Comparison of ENCODE assay signal across 19 cellular contexts in genomic region chr2:102230410-102230909, GRCh38. TPM values are rescaled to one million over a fixed set of nuclear protein-coding genes. Genes with fewer than 3 reads are reported as not detected.
DNase-seq lines count a peak whose midpoint lies in the region; ATAC-seq, FAIRE-seq and TF ChIP-seq lines count a peak whose summit lies in the region.
"Had no signal": no experiment of that assay in that cellular context is flagged by ENCODE, and none has a peak within 500 bp of the region (broad histone marks: within the 10 kb centered on the region; RNA-seq: fewer than 3 reads in every experiment).

No MANE protein-coding gene starts in this region.

- H3K27me3 ChIP-seq in HepG2 (ENCODE audit: control insufficient read depth in 1 of 2, insufficient read depth in 2 of 2, low read length in 2 of 2) (peaks cover 0 to 2% of the 10 kb centered on the region in 2 experiments; a peak in 1 of 5 replicates), right lobe of liver (no peaks in the 10 kb centered on the region), esophagus squamous epithelium (no peaks in the 10 kb centered on the region), parathyroid adenoma (ENCODE audit: control insufficient read depth, insufficient read depth, low read length) (no peaks in the 10 kb centered on the region)
- H3K27me3 ChIP-seq: BE2C had no signal

- no peak for FAIRE-seq in HepG2 (lab: Jason Lieb, UNC)
- FAIRE-seq: A204.1, GM12878, GM18507 had no signal

- intact Hi-C loops in HepG2 (cut with micrococcal nuclease; ENCODE audit: unreplicated experiment) (no loop called here), right lobe of liver (cut with DNase I) (loop anchor here in 1 of 2 donors (10.0 kb wide), 1 partner anchor 46 kb away; the partner anchor contains the start of gene IL1RL2), esophagus squamous epithelium (cut with DNase I) (no loop called here), sciatic nerve (cut with DNase I) (no loop called here)

- ATAC-seq in HepG2 (no peak), right lobe of liver (no peak), sciatic nerve (no peak)
- ATAC-seq: GM12878 had no signal

- DNase-seq in HepG2 (ENCODE audit: low spot score): no peak
- no peak for DNase-seq in right lobe of liver
- DNase-seq in esophagus squamous epithelium (lab: John Stamatoyannopoulos, UW): no peak
- DNase-seq in sciatic nerve (ENCODE audit: low spot score): no peak
- DNase-seq in RPMI8226: no peak
- no peak for DNase-seq in central memory CD4-positive, alpha-beta T cell
- DNase-seq: BE2C; CD4-positive, alpha-beta memory T cell; DMS79; HCEC 1CT; HFFc6 had no signal

- no peaks in the 10 kb centered on the region for H3K9me3 ChIP-seq in HepG2 (ENCODE audit: low read length)
- H3K9me3 ChIP-seq in right lobe of liver: no peaks in the 10 kb centered on the region
- H3K9me3 ChIP-seq in esophagus squamous epithelium: no peaks in the 10 kb centered on the region
- no peaks in the 10 kb centered on the region for H3K9me3 ChIP-seq in parathyroid adenoma (ENCODE audit: control insufficient read depth, low read length)
- H3K9me3 ChIP-seq: BE2C had no signal

- no peak for TF ChIP-seq RAD21 in HepG2 (CRISPR knock-in tag; IDR thresholded peaks at IDR 0.05)

- POLR2A ChIA-PET in HepG2 (lab: Yijun Ruan, JAX): interaction anchor here (1.5 kb wide), 1 partner anchor 10 kb away, joined by 3 read pairs; no protein-coding TSS in a partner anchor

- H3K4me1 ChIP-seq in HepG2 (ENCODE audit: insufficient read depth, low read length) (peaks cover 61% of the 10 kb centered on the region), right lobe of liver (peaks cover 0 to 19% (median 4%) of the 10 kb centered on the region in 4 donors), esophagus squamous epithelium (peaks cover 22 to 54% (median 28%) of the 10 kb centered on the region in 3 donors), parathyroid adenoma (peaks cover 50% of the 10 kb centered on the region)

- no peaks in the 10 kb centered on the region for H4K20me1 ChIP-seq in HepG2 (ENCODE audit: insufficient read depth, low read length)

- H3K79me2 ChIP-seq in HepG2 (ENCODE audit: insufficient read depth, low read length) (no peaks in the 10 kb centered on the region), parathyroid adenoma (no peaks in the 10 kb centered on the region)

- no peak for TF ChIP-seq CTCF in HepG2 (CRISPR knock-in tag; IDR thresholded peaks at IDR 0.05)
- no peak for TF ChIP-seq CTCF in right lobe of liver (IDR thresholded peaks at IDR 0.05)
- TF ChIP-seq CTCF in esophagus squamous epithelium (IDR thresholded peaks at IDR 0.05): no peak
- no peak for TF ChIP-seq CTCF in parathyroid adenoma (IDR thresholded peaks at IDR 0.05)

- BruUV-seq in HepG2 (replicated peaks; lab: Mats Ljungman, UMichigan): no TSS peak

- no peak overlapping the region for H3K4me3 ChIP-seq in HepG2 (replicated peaks in 1 of 3; ENCODE audit: insufficient read depth in 1 of 3, low read depth in 2 of 3, low read length in 3 of 3)
- H3K4me3 ChIP-seq in right lobe of liver: no peak overlapping the region
- H3K4me3 ChIP-seq in esophagus squamous epithelium: no peak overlapping the region
- no peak overlapping the region for H3K4me3 ChIP-seq in parathyroid adenoma (ENCODE audit: low read depth, low read length)
- H3K4me3 ChIP-seq: GM12878 had no signal

- TF ChIP-seq POLR2A in HepG2 (IDR thresholded peaks at IDR 0.05; ENCODE audit: insufficient read depth in 1 of 2, low read depth in 2 of 2, low read length in 2 of 2): no peak
- TF ChIP-seq POLR2A in right lobe of liver (IDR thresholded peaks at IDR 0.05): no peak
- no peak for TF ChIP-seq POLR2A in esophagus squamous epithelium (IDR thresholded peaks at IDR 0.05)

- in situ Hi-C loops in HepG2 (cut with HindIII; ENCODE audit: extremely low pct_ligation_motif_present, low pct_unique_long_range_greater_than_20kb): loop anchor here (10.0 kb wide), 1 partner anchor 346 kb away; no protein-coding TSS in a partner anchor

- no peak overlapping the region for H2AFZ ChIP-seq in HepG2 (ENCODE audit: low read length)
- H2AFZ ChIP-seq in parathyroid adenoma: peak overlapping the region; percentile 44

- H3K4me2 ChIP-seq in HepG2 (ENCODE audit: low read depth, low read length) (no peak overlapping the region), parathyroid adenoma (ENCODE audit: low read length) (peak overlapping the region; percentile 14)

- TF ChIP-seq EP300 in HepG2 (IDR thresholded peaks at IDR 0.05; ENCODE audit: low read depth in 2 of 2, low read length in 2 of 2) (no peak), HepG2 (CRISPR knock-in tag; IDR thresholded peaks at IDR 0.05; ENCODE audit: borderline replicate concordance) (no peak)

- H3K9ac ChIP-seq in HepG2 (ENCODE audit: insufficient read depth, low read depth, low read length) (no peak overlapping the region), parathyroid adenoma (no peak overlapping the region)

- H3K27ac ChIP-seq in HepG2 (ENCODE audit: extremely low read length, insufficient read depth, low read length) (no peak overlapping the region), right lobe of liver (no peak overlapping the region), esophagus squamous epithelium (peak overlapping the region in 3 of 4 donors; percentile 88 to 95 (median 94)), parathyroid adenoma (peak overlapping the region; percentile 55)
- H3K27ac ChIP-seq: C4-2B had no signal

- H3K36me3 ChIP-seq in HepG2 (replicated peaks in 1 of 2; ENCODE audit: control insufficient read depth in 1 of 2, insufficient read depth in 2 of 2, low read length in 2 of 2) (no peaks in the 10 kb centered on the region), right lobe of liver (no peaks in the 10 kb centered on the region), esophagus squamous epithelium (peaks cover 0 to 16% (median 0%) of the 10 kb centered on the region in 3 donors), parathyroid adenoma (ENCODE audit: control insufficient read depth, insufficient read depth, low read length) (no peaks in the 10 kb centered on the region)
- H3K36me3 ChIP-seq: BE2C had no signal

- CTCF ChIA-PET in HepG2 (lab: Yijun Ruan, JAX; ENCODE audit: low intra/inter-chr PET ratio, low total read pairs): no interaction called here

- WGBS in HepG2 (ENCODE audit: low lambda C conversion rate): 71% methylated on average over 9 of the region's 9 CpGs
- WGBS in right lobe of liver (ENCODE audit: insufficient coverage, low coverage, low lambda C conversion rate, missing lambda C conversion rate): 93% methylated on average over 2 of the region's 9 CpGs
- WGBS in esophagus squamous epithelium, 2 donors: 91% methylated on average over 8 to 9 of the region's 9 CpGs

TF ChIP-seq in HepG2, 621 proteins besides CTCF, POLR2A, EP300 and RAD21 (continues in another document):
- no peak for TF ChIP-seq ZMYM3 (CRISPR knock-in tag; IDR thresholded peaks at IDR 0.05)
- no peak for TF ChIP-seq ZNF329 (CRISPR knock-in tag; IDR thresholded peaks at IDR 0.05; ENCODE audit: low read depth)
- TF ChIP-seq NR1H2 (CRISPR knock-in tag; IDR thresholded peaks at IDR 0.05; ENCODE audit: borderline replicate concordance, low read depth): no peak
- TF ChIP-seq MNT (IDR thresholded peaks at IDR 0.05): peak; percentile 90

RNA-seq across cellular contexts. Expression of gene IL1RL2, which starts 43.6 kb away (rescaled TPM):
- total RNA-seq in HepG2 (2016; rRNA removed; fragmentation: Illumina TruSeq; extraction: Trizol): not detected in 2 replicates
- total RNA-seq in HepG2 (2016; cell fraction: cytosol; rRNA removed; fragmentation: Illumina TruSeq; extraction: Trizol; ENCODE audit: low read depth): not detected in 2 replicates
- total RNA-seq in HepG2 (2016; cell fraction: insoluble cytoplasmic fraction; rRNA removed; fragmentation: Illumina TruSeq; extraction: Trizol): not detected in 2 replicates
- total RNA-seq in HepG2 (2016; cell fraction: membrane; rRNA removed; fragmentation: Illumina TruSeq; extraction: Trizol): not detected in 2 replicates
- total RNA-seq in HepG2 (2016; cell fraction: nucleus; rRNA removed; fragmentation: Illumina TruSeq; extraction: Trizol): not detected in 2 replicates
- 0.03 TPM in 1 of 2 replicates, not detected in the other for polyA plus RNA-seq in HepG2 (2011; rRNA removed)
- 0.03 TPM in 1 of 2 replicates, not detected in the other for polyA plus RNA-seq in HepG2 (2011; cell fraction: cytosol; rRNA removed)
- not detected in 2 replicates for polyA plus RNA-seq in HepG2 (2011; cell fraction: nucleus; rRNA removed)
- polyA plus RNA-seq in HepG2 (2012): 0.19 TPM in 1 of 2 replicates, not detected in the other
- not detected in 2 replicates for polyA plus RNA-seq in HepG2 (2016; cell fraction: cytosol; fragmentation: Illumina TruSeq; extraction: Trizol; ENCODE audit: low read depth)
- not detected in 2 replicates for polyA plus RNA-seq in HepG2 (2016; cell fraction: insoluble cytoplasmic fraction; fragmentation: Illumina TruSeq; extraction: Trizol; ENCODE audit: low read depth)
- not detected in 2 replicates for polyA plus RNA-seq in HepG2 (2016; cell fraction: membrane; fragmentation: Illumina TruSeq; extraction: Trizol; ENCODE audit: low read depth)
- not detected in 2 replicates for polyA plus RNA-seq in HepG2 (2016; cell fraction: nucleus; fragmentation: Illumina TruSeq; extraction: Trizol; ENCODE audit: insufficient read depth, low read depth)
- polyA minus RNA-seq in HepG2 (2011; rRNA and poly(A)+ RNA removed; ENCODE audit: low replicate concordance): 0.09 and 0.10 TPM in 2 replicates
- not detected in 2 replicates for polyA minus RNA-seq in HepG2 (2011; cell fraction: cytosol; rRNA and poly(A)+ RNA removed)
- not detected in 2 replicates for polyA minus RNA-seq in HepG2 (2011; cell fraction: nucleus; rRNA and poly(A)+ RNA removed)
- total RNA-seq in right lobe of liver: 1 to 10 TPM; 1.2 to 3.1 (median 2.3) TPM
- total RNA-seq in esophagus squamous epithelium: 1 to 10 TPM; 2.5 to 6.7 (median 4.6) TPM
- total RNA-seq in sciatic nerve: not detected
- total RNA-seq: G401, GM12878, H4, HFFc6, HT1080 had no signal
- polyA plus RNA-seq: CD4-positive, alpha-beta memory T cell; GM12878 had no signal

Comparison
In these comparisons a context has a peak if more than half of its experiments do, and no peak if none do; other contexts are left out.
1. H3K27ac ChIP-seq: peak in esophagus squamous epithelium (3 of 4) and parathyroid adenoma (single experiment); none in HepG2 (single experiment) and right lobe of liver (0 of 3).